ENCODE assay signal across 1 cellular context in the genomic region with DNA sequence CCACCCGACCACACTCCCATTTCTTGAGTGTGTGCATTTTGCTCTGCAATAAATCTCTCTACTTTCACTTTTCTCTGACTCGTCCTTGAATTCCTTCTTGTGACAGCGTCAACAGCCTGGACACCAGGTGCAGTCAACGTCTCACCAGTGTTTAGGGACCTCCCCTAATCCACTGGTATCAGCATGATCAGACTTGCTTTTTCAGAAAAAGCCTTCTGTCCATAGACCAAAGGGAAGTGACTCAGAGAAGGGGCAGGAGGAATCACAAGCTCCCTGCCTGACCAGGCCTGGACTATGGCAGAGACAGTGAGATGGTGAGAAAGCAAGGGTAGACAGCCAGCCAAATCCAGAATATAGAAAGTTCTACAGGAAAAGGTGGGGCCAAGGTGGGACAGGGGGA.
TF ChIP-seq lines count a peak whose summit lies in the region.

No MANE protein-coding gene starts in this region.

TF ChIP-seq in SK-N-SH, 30 proteins besides CTCF, POLR2A, EP300 and RAD21 (continued from another document):
- TF ChIP-seq PBX3 (IDR thresholded peaks at IDR 0.05), result no peak
- TF ChIP-seq MEF2A (IDR thresholded peaks at IDR 0.05; ENCODE audit: borderline replicate concordance, low read depth), result no peak
- TF ChIP-seq POLR2AphosphoS5 (IDR thresholded peaks at IDR 0.05; ENCODE audit: low read depth, low read length), result no peak
- no peak for TF ChIP-seq FOSL2 (IDR thresholded peaks at IDR 0.05; ENCODE audit: borderline replicate concordance, low read depth)
- TF ChIP-seq TCF12 (IDR thresholded peaks at IDR 0.05), result no peak
- TF ChIP-seq, protein P1, sequence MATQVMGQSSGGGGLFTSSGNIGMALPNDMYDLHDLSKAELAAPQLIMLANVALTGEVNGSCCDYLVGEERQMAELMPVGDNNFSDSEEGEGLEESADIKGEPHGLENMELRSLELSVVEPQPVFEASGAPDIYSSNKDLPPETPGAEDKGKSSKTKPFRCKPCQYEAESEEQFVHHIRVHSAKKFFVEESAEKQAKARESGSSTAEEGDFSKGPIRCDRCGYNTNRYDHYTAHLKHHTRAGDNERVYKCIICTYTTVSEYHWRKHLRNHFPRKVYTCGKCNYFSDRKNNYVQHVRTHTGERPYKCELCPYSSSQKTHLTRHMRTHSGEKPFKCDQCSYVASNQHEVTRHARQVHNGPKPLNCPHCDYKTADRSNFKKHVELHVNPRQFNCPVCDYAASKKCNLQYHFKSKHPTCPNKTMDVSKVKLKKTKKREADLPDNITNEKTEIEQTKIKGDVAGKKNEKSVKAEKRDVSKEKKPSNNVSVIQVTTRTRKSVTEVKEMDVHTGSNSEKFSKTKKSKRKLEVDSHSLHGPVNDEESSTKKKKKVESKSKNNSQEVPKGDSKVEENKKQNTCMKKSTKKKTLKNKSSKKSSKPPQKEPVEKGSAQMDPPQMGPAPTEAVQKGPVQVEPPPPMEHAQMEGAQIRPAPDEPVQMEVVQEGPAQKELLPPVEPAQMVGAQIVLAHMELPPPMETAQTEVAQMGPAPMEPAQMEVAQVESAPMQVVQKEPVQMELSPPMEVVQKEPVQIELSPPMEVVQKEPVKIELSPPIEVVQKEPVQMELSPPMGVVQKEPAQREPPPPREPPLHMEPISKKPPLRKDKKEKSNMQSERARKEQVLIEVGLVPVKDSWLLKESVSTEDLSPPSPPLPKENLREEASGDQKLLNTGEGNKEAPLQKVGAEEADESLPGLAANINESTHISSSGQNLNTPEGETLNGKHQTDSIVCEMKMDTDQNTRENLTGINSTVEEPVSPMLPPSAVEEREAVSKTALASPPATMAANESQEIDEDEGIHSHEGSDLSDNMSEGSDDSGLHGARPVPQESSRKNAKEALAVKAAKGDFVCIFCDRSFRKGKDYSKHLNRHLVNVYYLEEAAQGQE (IDR thresholded peaks at IDR 0.05; ENCODE audit: low read depth, low read length), result no peak
- no peak for TF ChIP-seq ELF1 (IDR thresholded peaks at IDR 0.05)
